In the genomic region with DNA sequence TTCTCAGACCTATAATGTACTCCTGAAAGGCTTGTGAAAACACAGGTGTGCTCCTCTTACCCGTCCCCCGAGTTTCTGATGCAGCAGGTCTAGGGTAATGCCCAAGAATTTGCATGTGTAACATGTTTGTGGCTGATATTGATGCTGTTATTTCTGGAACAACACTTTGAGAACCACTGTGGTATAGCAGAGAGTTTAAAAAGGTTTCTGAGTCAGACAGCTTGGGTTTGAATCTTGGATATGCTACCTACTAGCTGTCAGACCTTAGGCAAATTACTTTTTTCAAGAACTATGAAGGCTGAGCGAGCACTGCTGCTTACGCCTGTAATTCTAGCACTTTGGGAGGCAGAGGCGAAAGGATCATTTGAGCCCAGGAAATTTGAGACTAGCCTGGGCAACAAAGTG, we compare ENCODE assay signal across 8 cellular contexts. TPM values are rescaled to one million over a fixed set of nuclear protein-coding genes. Genes with fewer than 3 reads are reported as not detected.
DNase-seq lines count a peak whose midpoint lies in the region; ATAC-seq and TF ChIP-seq lines count a peak whose summit lies in the region.

No MANE protein-coding gene starts in this region.

- ATAC-seq in HG03135 (IDR thresholded peaks at IDR 0.05; ENCODE audit: unreplicated experiment), result peak; percentile 55

- peaks cover 3% of the 10 kb centered on the region for H3K36me3 Mint-ChIP-seq in activated naive CD8-positive, alpha-beta T cell treated with anti-CD3 and anti-CD28 coated beads for 36 hours

- no peak overlapping the region for H3K4me3 Mint-ChIP-seq in activated naive CD8-positive, alpha-beta T cell treated with anti-CD3 and anti-CD28 coated beads for 36 hours

- H3K9me3 Mint-ChIP-seq in activated naive CD8-positive, alpha-beta T cell treated with anti-CD3 and anti-CD28 coated beads for 36 hours, result no peaks in the 10 kb centered on the region

- H3K4me3 ChIP-seq in smooth muscle cell, result no peak overlapping the region

- 88% methylated on average over 5 of the region's 5 CpGs for WGBS in smooth muscle cell (ENCODE audit: low lambda C conversion rate)

- H3F3A ChIP-seq in smooth muscle cell (ENCODE audit: low read depth), result no peaks in the 10 kb centered on the region

- no peaks in the 10 kb centered on the region for H3K9me3 ChIP-seq in smooth muscle cell (replicated peaks; ENCODE audit: low read depth)

- peaks cover 38% of the 10 kb centered on the region for H3K4me1 Mint-ChIP-seq in activated naive CD8-positive, alpha-beta T cell treated with anti-CD3 and anti-CD28 coated beads for 36 hours

- H3K4me2 ChIP-seq in smooth muscle cell, result no peak overlapping the region

- no peak overlapping the region for H2AFZ ChIP-seq in smooth muscle cell (ENCODE audit: low read depth)

- peaks cover 16% of the 10 kb centered on the region for H3K4me1 ChIP-seq in smooth muscle cell (ENCODE audit: low read depth)

- peaks cover 8% of the 10 kb centered on the region for H3K79me2 ChIP-seq in smooth muscle cell (ENCODE audit: low read depth)

- peak; percentile 37 for DNase-seq in stimulated activated CD4-positive, alpha-beta T cell treated with anti-CD3 and anti-CD28 coated beads, Interleukin-4, amount 100 ng/mL, for 24 hours
- DNase-seq in stimulated activated CD4-positive, alpha-beta T cell treated with anti-CD3 and anti-CD28 coated beads, Interleukin-4, amount 100 ng/mL, for 1 hour, result no peak
- peak; percentile 14 for DNase-seq in activated naive CD8-positive, alpha-beta T cell treated with anti-CD3 and anti-CD28 coated beads for 36 hours
- DNase-seq in smooth muscle cell (lab: John Stamatoyannopoulos, UW; ENCODE audit: unreplicated experiment), result no peak
- DNase-seq in DMS153 (lab: John Stamatoyannopoulos, UW), result no peak
- DNase-seq in DMS79 treated with DMSO at 0.1 percent for 48 hours (lab: John Stamatoyannopoulos, UW), result no peak
- DNase-seq in COLO829 (ENCODE audit: low spot score), result no peak

- H4K20me1 ChIP-seq in smooth muscle cell (ENCODE audit: low read depth), result peaks cover 6% of the 10 kb centered on the region

- H3K27ac Mint-ChIP-seq in activated naive CD8-positive, alpha-beta T cell treated with anti-CD3 and anti-CD28 coated beads for 36 hours, result peak overlapping the region; percentile 73

- no peak for TF ChIP-seq CTCF in smooth muscle cell (IDR thresholded peaks at IDR 0.05; ENCODE audit: borderline replicate concordance, insufficient read depth, poor library complexity, severe bottlenecking)

- H3K27me3 Mint-ChIP-seq in activated naive CD8-positive, alpha-beta T cell treated with anti-CD3 and anti-CD28 coated beads for 36 hours, result no peaks in the 10 kb centered on the region

- H3K27ac ChIP-seq in smooth muscle cell (ENCODE audit: low read depth), result peak overlapping the region; percentile 29

- no peak overlapping the region for H3K9ac ChIP-seq in smooth muscle cell (ENCODE audit: low read depth)

- H3K27me3 ChIP-seq in smooth muscle cell (ENCODE audit: low read depth), result no peaks in the 10 kb centered on the region

- no peaks in the 10 kb centered on the region for H3K36me3 ChIP-seq in smooth muscle cell (ENCODE audit: low read depth)

RNA-seq across cellular contexts. Expression of gene AFF1, which starts 4.9 kb away (rescaled TPM):
- 10 to 100 TPM; 28.7 to 31.5 TPM for total RNA-seq in activated naive CD8-positive, alpha-beta T cell treated with anti-CD3 and anti-CD28 coated beads for 36 hours
- 17.7 and 22.0 TPM in 2 replicates for total RNA-seq in smooth muscle cell
- 6.6 and 12.7 TPM in 2 replicates for polyA plus RNA-seq in smooth muscle cell

RNA-seq across cellular contexts. Expression of gene C4orf36, which starts 47.5 kb away (rescaled TPM):
- not detected for total RNA-seq in activated naive CD8-positive, alpha-beta T cell treated with anti-CD3 and anti-CD28 coated beads for 36 hours
- 1.3 and 5.1 TPM in 2 replicates for total RNA-seq in smooth muscle cell
- not detected in 2 replicates for polyA plus RNA-seq in smooth muscle cell

Comparison
In these comparisons a context has a peak if more than half of its experiments do, and no peak if none do; other contexts are left out.
1. DNase-seq: peak in stimulated activated CD4-positive, alpha-beta T cell treated with anti-CD3 and anti-CD28 coated beads, Interleukin-4, amount 100 ng/mL, for 24 hours (single experiment) and activated naive CD8-positive, alpha-beta T cell treated with anti-CD3 and anti-CD28 coated beads for 36 hours (single experiment); none in stimulated activated CD4-positive, alpha-beta T cell treated with anti-CD3 and anti-CD28 coated beads, Interleukin-4, amount 100 ng/mL, for 1 hour (single experiment), smooth muscle cell (single experiment), DMS153 (single experiment), DMS79 treated with DMSO at 0.1 percent for 48 hours (single experiment) and COLO829 (single experiment).